In the genomic region with DNA sequence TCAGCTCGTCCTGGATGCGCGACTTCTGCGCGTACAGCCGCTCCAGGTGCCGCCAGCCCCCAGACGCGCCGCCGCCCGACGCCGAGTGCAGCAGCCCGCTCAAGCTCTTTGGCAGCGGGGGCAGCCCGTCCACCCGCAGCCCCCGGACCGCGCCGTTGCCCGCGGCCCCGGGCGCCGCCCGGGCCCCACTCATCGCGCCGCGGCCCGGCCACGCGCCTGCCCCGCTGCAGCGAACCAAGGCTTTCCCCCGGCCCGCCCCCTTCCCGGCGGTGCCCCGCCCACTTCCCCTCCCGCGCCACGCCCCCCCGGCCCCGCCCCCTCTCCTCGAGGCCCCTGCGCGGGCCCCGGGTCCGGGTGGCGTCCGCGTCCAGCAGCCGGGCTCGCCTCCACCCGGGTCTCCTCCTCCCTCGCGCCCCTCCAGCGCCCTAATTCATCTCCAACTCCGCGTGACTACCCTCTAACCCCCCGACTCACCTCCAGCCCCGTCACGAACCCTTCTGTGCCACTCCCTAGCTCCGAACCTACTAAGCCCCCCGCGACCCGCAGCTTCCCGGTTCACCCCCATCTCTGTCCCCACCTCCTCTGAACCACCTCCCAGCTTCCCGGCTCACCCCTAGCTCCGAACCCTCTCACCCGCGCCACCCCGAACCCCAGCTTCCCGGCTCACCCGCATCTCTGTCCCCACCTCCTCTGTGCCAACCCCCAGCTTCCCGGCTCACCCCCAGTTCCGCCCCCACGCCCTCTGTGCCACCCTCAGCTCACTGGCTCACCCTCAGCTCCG, we compare ENCODE assay signal across 8 cellular contexts. TPM values are rescaled to one million over a fixed set of nuclear protein-coding genes. Genes with fewer than 3 reads are reported as not detected.
A peak's percentile ranks its signal among the peaks of the same experiment; 100 is the strongest.
DNase-seq lines count a peak whose midpoint lies in the region; ATAC-seq and TF ChIP-seq lines count a peak whose summit lies in the region.

Gene FAM89A (minus strand): TSS at position 236 of the 781 bp plus-strand sequence. CDS start 43 bp downstream, at position 193.

- no peak within 1 kb of the TSS for H3K27ac Mint-ChIP-seq in endothelial cell (ENCODE audit: unreplicated experiment)

- H3K4me1 ChIP-seq in mucosa of rectum (ENCODE audit: control insufficient read depth in 2 of 2, insufficient read depth in 2 of 2, low read length in 2 of 2) = peaks cover 7 to 8% of the 10 kb centered on the region in 2 donors

- peaks cover 4 to 7% of the 10 kb centered on the region in 2 donors for H3K9me3 ChIP-seq in mucosa of rectum (ENCODE audit: control insufficient read depth in 2 of 2, low read length in 2 of 2)

- H3K4me1 Mint-ChIP-seq in endothelial cell (ENCODE audit: unreplicated experiment) = peaks cover 26% of the 10 kb centered on the region

- H3K36me3 ChIP-seq in mucosa of rectum (ENCODE audit: control insufficient read depth in 2 of 2, insufficient read depth in 2 of 2, low read length in 2 of 2) = no peaks in the 10 kb centered on the region

- H3K27me3 Mint-ChIP-seq in endothelial cell (ENCODE audit: unreplicated experiment) = peaks cover 13% of the 10 kb centered on the region

- no peak for TF ChIP-seq CTCF in endothelial cell (IDR thresholded peaks at IDR 0.05; ENCODE audit: unreplicated experiment)

- peaks cover 13% of the 10 kb centered on the region for H3K36me3 Mint-ChIP-seq in endothelial cell (ENCODE audit: low read depth, unreplicated experiment)

- peak within 1 kb of the TSS; percentile 95 for H3K4me3 Mint-ChIP-seq in endothelial cell (ENCODE audit: unreplicated experiment)

- peak within 1 kb of the TSS; percentile 32 to 66 for H3K9ac ChIP-seq in mucosa of rectum (ENCODE audit: low read depth in 1 of 2, low read length in 2 of 2)

- no peaks in the 10 kb centered on the region for H3K9me3 Mint-ChIP-seq in endothelial cell (ENCODE audit: unreplicated experiment)

- DNase-seq in EL (peak; percentile 50), NAMALWA (ENCODE audit: low spot score) (peak; percentile 50), endothelial cell (ENCODE audit: low spot score) (peak; percentile 67), NCI-H128 (lab: John Stamatoyannopoulos, UW; ENCODE audit: unreplicated experiment) (no peak)
- DNase-seq in activated CD8-positive, alpha-beta memory T cell treated with anti-CD3 and anti-CD28 coated beads for 4 hours (ENCODE audit: low read depth in 2 of 2) = peak; percentile 36 to 50
- DNase-seq in stimulated activated CD8-positive, alpha-beta memory T cell treated with anti-CD3 and anti-CD28 coated beads, Interleukin-4, amount 100 ng/mL, for 4 hours (ENCODE audit: low read depth in 2 of 2, low spot score in 1 of 2) = peak; percentile 43 to 48

- H3K27me3 ChIP-seq in mucosa of rectum (ENCODE audit: control insufficient read depth in 2 of 2, insufficient read depth in 2 of 2, low read length in 2 of 2) = peaks cover 0 to 5% of the 10 kb centered on the region in 2 donors

- peak; percentile 74 for ATAC-seq in GM21737 (IDR thresholded peaks at IDR 0.05; ENCODE audit: unreplicated experiment)

- peak within 1 kb of the TSS; percentile 68 to 69 for H3K4me3 ChIP-seq in mucosa of rectum (ENCODE audit: low read length in 2 of 2)

- H3K27ac ChIP-seq in mucosa of rectum (ENCODE audit: low read depth in 2 of 2, low read length in 2 of 2) = no peak within 1 kb of the TSS

RNA-seq across cellular contexts. Expression of gene FAM89A, which starts in this region (rescaled TPM):
- total RNA-seq in endothelial cell (ENCODE audit: unreplicated experiment) = 48.0 TPM
